ENCODE assay signal across 6 cellular contexts in genomic region chr10:87118122-87118521, GRCh38. TPM values are rescaled to one million over a fixed set of nuclear protein-coding genes. Genes with fewer than 3 reads are reported as not detected.
DNase-seq lines count a peak whose midpoint lies in the region; ATAC-seq, FAIRE-seq and TF ChIP-seq lines count a peak whose summit lies in the region.
"Not testable (repeated sequence)": the region's sequence is repeated elsewhere in the genome, so short reads cannot be mapped to it uniquely, and the experiment has no call there.

No MANE protein-coding gene starts in this region.

- H3K4me1 Mint-ChIP-seq in activated CD4-positive, alpha-beta T cell treated with anti-CD3 and anti-CD28 coated beads, Interleukin-2, amount 10 ng/mL, durations not matched to agents 24 days and 14 days; chondrocyte (ENCODE audit: low read depth): not testable (repeated sequence)

- TF ChIP-seq CTCF in IMR-90 (conservative IDR thresholded peaks at IDR 0.05; ENCODE audit: low read depth, low read length); chondrocyte (IDR thresholded peaks at IDR 0.05); fibroblast of villous mesenchyme (IDR thresholded peaks at IDR 0.05; ENCODE audit: insufficient read depth, low read depth, low read length); hepatocyte (IDR thresholded peaks at IDR 0.05; ENCODE audit: poor library complexity); pancreas (IDR thresholded peaks at IDR 0.05): not testable (repeated sequence)

- H3K18ac ChIP-seq in IMR-90 (ENCODE audit: low read depth, low read length): not testable (repeated sequence)

- peaks cover 24% of the 10 kb centered on the region for H3K36me3 Mint-ChIP-seq in activated CD4-positive, alpha-beta T cell treated with anti-CD3 and anti-CD28 coated beads, Interleukin-2, amount 10 ng/mL, durations not matched to agents 24 days and 14 days (ENCODE audit: low read depth)
- H3K36me3 Mint-ChIP-seq in chondrocyte (ENCODE audit: low read depth): not testable (repeated sequence)

- H3K79me2 ChIP-seq in hepatocyte: peaks cover 13% of the 10 kb centered on the region

- H2BK20ac ChIP-seq in IMR-90 (ENCODE audit: low read depth, low read length): not testable (repeated sequence)

- H3K9me3 ChIP-seq in IMR-90 (ENCODE audit: control insufficient read depth, insufficient read depth, low read length); hepatocyte (ENCODE audit: low read depth); pancreas: not testable (repeated sequence)

- ATAC-seq in IMR-90 (ENCODE audit: low read depth): peak; percentile 89
- peak in 1 of 4 donors; percentile 28 for ATAC-seq in pancreas

- not testable (repeated sequence) for H3K4me1 ChIP-seq in IMR-90 (ENCODE audit: control insufficient read depth, insufficient read depth, low read length); hepatocyte (ENCODE audit: insufficient read depth); pancreas

- not testable (repeated sequence) for H2BK5ac ChIP-seq in IMR-90 (ENCODE audit: low read depth, low read length, poor library complexity, severe bottlenecking)

- in situ Hi-C loops in IMR-90 (cut with MboI; ENCODE audit: low sequenced_read_pairs): not testable (repeated sequence)

- H3K14ac ChIP-seq in IMR-90 (replicated peaks; ENCODE audit: low read depth, low read length): not testable (repeated sequence)

- dilution Hi-C loops in IMR-90 (cut with HindIII; ENCODE audit: low sequenced_read_pairs, unreplicated experiment): not testable (repeated sequence)

- not testable (repeated sequence) for H4K91ac ChIP-seq in IMR-90 (ENCODE audit: insufficient read depth, low read depth, low read length)

- CTCF ChIA-PET in IMR-90 (lab: Yijun Ruan, JAX): not testable (repeated sequence)

- not testable (repeated sequence) for H2AK5ac ChIP-seq in IMR-90 (ENCODE audit: low read depth, low read length)

- not testable (repeated sequence) for H3K23ac ChIP-seq in IMR-90 (ENCODE audit: low read depth, low read length)

- not testable (repeated sequence) for H3K9me2 ChIP-seq in hepatocyte (replicated peaks; ENCODE audit: insufficient read depth)

- H3K79me1 ChIP-seq in IMR-90 (ENCODE audit: low read depth in 1 of 2, low read length in 2 of 2): not testable (repeated sequence)

- H3K9me3 Mint-ChIP-seq in activated CD4-positive, alpha-beta T cell treated with anti-CD3 and anti-CD28 coated beads, Interleukin-2, amount 10 ng/mL, durations not matched to agents 24 days and 14 days; chondrocyte (ENCODE audit: low read depth): not testable (repeated sequence)

- H3K9me1 ChIP-seq in IMR-90 (ENCODE audit: insufficient read depth, low read length): not testable (repeated sequence)

- POLR2A ChIA-PET in IMR-90 (lab: Charles Lee; ENCODE audit: unreplicated experiment): not testable (repeated sequence)

- no CpG with 5 or more reads among the region's 1 CpG for WGBS in IMR-90 (ENCODE audit: extremely low coverage in 2 of 2, insufficient read length in 1 of 2), 2 experiments
- 50% methylated on average over 1 of the region's 1 CpG for WGBS in hepatocyte (ENCODE audit: low lambda C conversion rate, missing lambda C conversion rate)
- WGBS in pancreas, 2 donors: 18 to 25% methylated on average over 1 of the region's 1 CpG

- not testable (repeated sequence) for H3K4me3 Mint-ChIP-seq in activated CD4-positive, alpha-beta T cell treated with anti-CD3 and anti-CD28 coated beads, Interleukin-2, amount 10 ng/mL, durations not matched to agents 24 days and 14 days; chondrocyte (ENCODE audit: unreplicated experiment)

- not testable (repeated sequence) for H2BK120ac ChIP-seq in IMR-90 (ENCODE audit: low read depth, low read length)

- intact Hi-C loops in IMR-90 (cut with micrococcal nuclease); activated CD4-positive, alpha-beta T cell treated with anti-CD3 and anti-CD28 coated beads, Interleukin-2, amount 10 ng/mL, durations not matched to agents 24 days and 14 days (cut with micrococcal nuclease); pancreas (cut with DNase I): not testable (repeated sequence)

- H4K5ac ChIP-seq in IMR-90 (ENCODE audit: low read depth, low read length): not testable (repeated sequence)

- not testable (repeated sequence) for H3K4me3 ChIP-seq in IMR-90 (ENCODE audit: insufficient read depth, low read depth, low read length); fibroblast of villous mesenchyme (ENCODE audit: low read depth, low read length); hepatocyte; pancreas

- peak overlapping the region; percentile 44; the same call in 1 of the 2 replicates for H3K4me2 ChIP-seq in IMR-90 (ENCODE audit: low read depth, low read length)
- H3K4me2 ChIP-seq in hepatocyte: not testable (repeated sequence)

- TF ChIP-seq RAD21 in IMR-90 (IDR thresholded peaks at IDR 0.05; ENCODE audit: low read length): not testable (repeated sequence)

- H2AK9ac ChIP-seq in IMR-90 (replicated peaks; ENCODE audit: low read depth, low read length, poor library complexity): not testable (repeated sequence)

- BruUV-seq in IMR-90 (replicated peaks; lab: Mats Ljungman, UMichigan): not testable (repeated sequence)

- H3K9ac ChIP-seq in IMR-90 (ENCODE audit: low read depth, low read length): not testable (repeated sequence)

- not testable (repeated sequence) for H2BK15ac ChIP-seq in IMR-90 (ENCODE audit: low read depth, low read length)

- peak overlapping the region; percentile 48 for H3K27ac Mint-ChIP-seq in activated CD4-positive, alpha-beta T cell treated with anti-CD3 and anti-CD28 coated beads, Interleukin-2, amount 10 ng/mL, durations not matched to agents 24 days and 14 days
- H3K27ac Mint-ChIP-seq in chondrocyte (ENCODE audit: unreplicated experiment): peak overlapping the region; percentile 49

- H4K20me1 ChIP-seq in IMR-90 (ENCODE audit: insufficient read depth, low read length); hepatocyte (ENCODE audit: insufficient read depth, poor library complexity, severe bottlenecking): not testable (repeated sequence)

- not testable (repeated sequence) for H3K56ac ChIP-seq in IMR-90 (ENCODE audit: extremely low read depth, insufficient read depth, low read length)

- H3K27me3 ChIP-seq in IMR-90 (ENCODE audit: control insufficient read depth, insufficient read depth, low read length); hepatocyte; pancreas: not testable (repeated sequence)

- H3K27me3 Mint-ChIP-seq in activated CD4-positive, alpha-beta T cell treated with anti-CD3 and anti-CD28 coated beads, Interleukin-2, amount 10 ng/mL, durations not matched to agents 24 days and 14 days; chondrocyte (ENCODE audit: low read depth): not testable (repeated sequence)

- not testable (repeated sequence) for H4K8ac ChIP-seq in IMR-90 (ENCODE audit: low read depth in 2 of 2, low read length in 2 of 2)

- H3K27ac ChIP-seq in IMR-90 (ENCODE audit: insufficient read depth, low read length); pancreas: not testable (repeated sequence)
- H3K27ac ChIP-seq in hepatocyte: peak overlapping the region; percentile 26

- not testable (repeated sequence) for H2AFZ ChIP-seq in IMR-90 (replicated peaks; ENCODE audit: low read length, poor library complexity); hepatocyte

- not testable (repeated sequence) for H3K36me3 ChIP-seq in IMR-90 (ENCODE audit: control insufficient read depth, insufficient read depth, low read length); hepatocyte (replicated peaks; ENCODE audit: insufficient read depth, low read depth); pancreas

- peak; percentile 91 for FAIRE-seq in pancreas (lab: Jason Lieb, UNC)

- DNase-seq in IMR-90 (peak; percentile 7), fibroblast of villous mesenchyme (ENCODE audit: low read depth) (peak; percentile 41)
- not testable (repeated sequence) for DNase-seq in activated CD4-positive, alpha-beta T cell treated with anti-CD3 and anti-CD28 coated beads, Interleukin-2, amount 10 ng/mL, durations not matched to agents 24 days and 14 days; chondrocyte (ENCODE audit: low spot score); hepatocyte (ENCODE audit: low spot score); pancreas

- TF ChIP-seq POLR2A in IMR-90 (IDR thresholded peaks at IDR 0.05; ENCODE audit: low read depth, low read length): not testable (repeated sequence)

- not testable (repeated sequence) for H3K4ac ChIP-seq in IMR-90 (ENCODE audit: low read depth, low read length)

RNA-seq across cellular contexts. Expression of gene SHLD2, which starts 23.1 kb away (rescaled TPM):
- 19.9 and 28.1 TPM in 2 replicates for total RNA-seq in IMR-90 (2012; rRNA removed)
- polyA plus RNA-seq in IMR-90 (2012; rRNA removed): 7.4 and 10.6 TPM in 2 replicates
- 1.5 and 1.6 TPM in 2 replicates for polyA plus RNA-seq in IMR-90 (2012; cell fraction: cytosol; rRNA removed)
- 3.1 and 18.1 TPM in 2 replicates for polyA plus RNA-seq in IMR-90 (2012; cell fraction: nucleus; rRNA removed; ENCODE audit: low replicate concordance)
- 38.9 and 42.2 TPM in 2 replicates for total RNA-seq in activated CD4-positive, alpha-beta T cell treated with anti-CD3 and anti-CD28 coated beads, Interleukin-2, amount 10 ng/mL, durations not matched to agents 24 days and 14 days
- 29.2 to 32.6 TPM (median 29.6 TPM) in 3 replicates for total RNA-seq in chondrocyte
- 39.3 and 40.6 TPM in 2 replicates for total RNA-seq in fibroblast of villous mesenchyme
- 43.3 and 44.5 TPM in 2 replicates for total RNA-seq in hepatocyte
- polyA plus RNA-seq in hepatocyte: 21.5 and 22.9 TPM in 2 replicates
- total RNA-seq in pancreas: 10 to 100 TPM in 4 of 6 donors, 1 to 10 TPM in 2; 8.0 to 15.7 (median 10.7) TPM
- 10 to 100 TPM in 1 of 2 donors, 1 to 10 TPM in 1; 8.6 to 11.8 TPM for polyA plus RNA-seq in pancreas

RNA-seq across cellular contexts. Expression of gene GLUD1, which starts 23.5 kb away (rescaled TPM):
- 210 and 222 TPM in 2 replicates for total RNA-seq in IMR-90 (2012; rRNA removed)
- polyA plus RNA-seq in IMR-90 (2012; rRNA removed): 58.9 and 64.8 TPM in 2 replicates
- 28.1 and 28.9 TPM in 2 replicates for polyA plus RNA-seq in IMR-90 (2012; cell fraction: cytosol; rRNA removed)
- polyA plus RNA-seq in IMR-90 (2012; cell fraction: nucleus; rRNA removed; ENCODE audit: low replicate concordance): 14.4 and 40.2 TPM in 2 replicates
- 112 and 114 TPM in 2 replicates for total RNA-seq in activated CD4-positive, alpha-beta T cell treated with anti-CD3 and anti-CD28 coated beads, Interleukin-2, amount 10 ng/mL, durations not matched to agents 24 days and 14 days
- 90.7 to 98.7 TPM (median 94.1 TPM) in 3 replicates for total RNA-seq in chondrocyte
- 182 and 219 TPM in 2 replicates for total RNA-seq in fibroblast of villous mesenchyme
- total RNA-seq in hepatocyte: 695 and 698 TPM in 2 replicates
- polyA plus RNA-seq in hepatocyte: 100 and 178 TPM in 2 replicates
- total RNA-seq in pancreas: 10 to 100 TPM; 32.1 to 62.0 (median 47.9) TPM
- polyA plus RNA-seq in pancreas: 10 to 100 TPM; 24.1 to 40.7 TPM
